ENCODE assay signal across 2 cellular contexts in the genomic region with DNA sequence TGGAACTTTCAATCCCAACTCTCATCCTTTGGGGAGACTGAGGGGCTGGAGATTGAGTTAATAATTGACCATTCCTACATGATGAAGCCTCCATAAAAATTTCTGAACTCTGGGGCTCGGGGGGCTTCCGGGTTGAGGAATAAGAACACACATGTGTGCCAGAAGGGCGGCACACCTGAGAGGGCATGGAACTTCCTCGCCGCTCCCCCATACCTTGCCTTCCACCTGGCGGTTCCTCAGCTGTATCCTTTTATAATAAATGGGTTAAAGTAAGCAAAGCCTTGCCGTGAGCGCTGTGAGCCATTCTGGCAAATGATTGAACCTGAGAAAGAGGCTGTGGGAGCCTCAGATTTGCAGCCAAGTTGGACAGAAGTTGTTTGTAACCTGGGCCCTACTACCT.
TF ChIP-seq lines count a peak whose summit lies in the region.

No MANE protein-coding gene starts in this region.

TF ChIP-seq in HCT116, 20 proteins besides CTCF, POLR2A, EP300 and RAD21:
- TF ChIP-seq POLR2AphosphoS5 (IDR thresholded peaks at IDR 0.05; ENCODE audit: low read depth, low read length) (no peak), CEBPB (IDR thresholded peaks at IDR 0.05; ENCODE audit: low read depth) (no peak), YY1 (IDR thresholded peaks at IDR 0.05; ENCODE audit: extremely low read depth, insufficient replicate concordance, low read depth, low read length) (no peak), EZH2 (IDR thresholded peaks at IDR 0.05) (no peak), ZNF274 (IDR thresholded peaks at IDR 0.05; ENCODE audit: low read depth, low read length) (no peak), FOSL1 (IDR thresholded peaks at IDR 0.05; ENCODE audit: low read depth) (no peak), SP1 (IDR thresholded peaks at IDR 0.05; ENCODE audit: low read depth) (no peak), TCF7L2 (IDR thresholded peaks at IDR 0.05; ENCODE audit: borderline replicate concordance, extremely low read depth, insufficient read depth, insufficient read length) (no peak), SRF (IDR thresholded peaks at IDR 0.05; ENCODE audit: low read depth) (no peak)

TF ChIP-seq in K562, 482 proteins besides CTCF, POLR2A, EP300 and RAD21:
- TF ChIP-seq, protein P1, sequence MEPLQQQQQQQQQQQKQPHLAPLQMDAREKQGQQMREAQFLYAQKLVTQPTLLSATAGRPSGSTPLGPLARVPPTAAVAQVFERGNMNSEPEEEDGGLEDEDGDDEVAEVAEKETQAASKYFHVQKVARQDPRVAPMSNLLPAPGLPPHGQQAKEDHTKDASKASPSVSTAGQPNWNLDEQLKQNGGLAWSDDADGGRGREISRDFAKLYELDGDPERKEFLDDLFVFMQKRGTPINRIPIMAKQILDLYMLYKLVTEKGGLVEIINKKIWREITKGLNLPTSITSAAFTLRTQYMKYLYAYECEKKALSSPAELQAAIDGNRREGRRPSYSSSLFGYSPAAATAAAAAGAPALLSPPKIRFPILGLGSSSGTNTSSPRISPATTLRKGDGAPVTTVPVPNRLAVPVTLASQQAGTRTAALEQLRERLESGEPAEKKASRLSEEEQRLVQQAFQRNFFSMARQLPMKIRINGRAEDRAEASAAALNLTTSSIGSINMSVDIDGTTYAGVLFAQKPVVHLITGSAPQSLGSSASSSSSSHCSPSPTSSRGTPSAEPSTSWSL (CRISPR knock-in tag; IDR thresholded peaks at IDR 0.05; ENCODE audit: borderline replicate concordance), result no peak
- TF ChIP-seq ZFP1 (CRISPR knock-in tag; IDR thresholded peaks at IDR 0.05) (no peak), POLR2H (tag; IDR thresholded peaks at IDR 0.05; ENCODE audit: low read depth) (no peak)
